ENCODE assay signal across 8 cellular contexts in the genomic region with DNA sequence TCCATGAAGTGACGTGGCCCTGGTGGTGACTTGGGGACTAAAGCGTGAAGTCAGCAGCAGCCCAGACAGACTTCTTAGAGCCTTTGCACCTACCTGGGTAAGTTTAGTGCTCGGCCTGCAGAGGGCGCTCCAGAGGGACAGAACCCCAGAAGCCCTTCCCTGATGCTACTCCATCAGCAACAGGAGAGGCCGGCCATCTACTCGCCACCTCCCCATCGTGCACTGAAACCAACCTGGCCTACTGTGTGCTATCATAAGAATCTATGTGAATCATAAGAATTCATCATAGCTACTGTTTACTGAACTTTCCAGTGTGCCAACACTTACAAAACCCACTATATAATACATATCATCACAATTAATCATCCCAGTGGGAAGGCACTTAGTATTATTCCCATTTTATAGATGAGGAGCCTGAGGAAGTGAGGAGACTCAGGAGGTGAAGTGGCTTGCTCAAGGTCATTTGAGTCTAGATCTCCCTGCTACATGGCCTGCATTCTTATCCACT. TPM values are rescaled to one million over a fixed set of nuclear protein-coding genes. Genes with fewer than 3 reads are reported as not detected.
DNase-seq lines count a peak whose midpoint lies in the region; TF ChIP-seq lines count a peak whose summit lies in the region.

No MANE protein-coding gene starts in this region.

- TF ChIP-seq EP300 in esophagus muscularis mucosa (IDR thresholded peaks at IDR 0.05) (no peak), tibial nerve (IDR thresholded peaks at IDR 0.05) (no peak)

- DNase-seq in SK-MEL-5 (ENCODE audit: low read depth, low spot score), result peak; percentile 65
- no peak for DNase-seq in esophagus muscularis mucosa (ENCODE audit: extremely low spot score)
- peak; percentile 77 for DNase-seq in stimulated activated CD8-positive, alpha-beta memory T cell treated with anti-CD3 and anti-CD28 coated beads, Interleukin-4, amount 100 ng/mL, for 48 hours
- DNase-seq in tibial nerve (ENCODE audit: low spot score in 2 of 2), result no peak
- no peak for DNase-seq in anterior cingulate cortex (lab: John Stamatoyannopoulos, UW)
- DNase-seq in islet precursor cell, result no peak

- H3K27ac ChIP-seq in 22Rv1, result no peak overlapping the region
- peak overlapping the region in 1 of 4 donors; percentile 90 for H3K27ac ChIP-seq in esophagus muscularis mucosa (replicated peaks in 1 of 4)
- peak overlapping the region in 1 of 4 donors; percentile 97 for H3K27ac ChIP-seq in tibial nerve

- in situ Hi-C loops in SK-MEL-5 (cut with HindIII; ENCODE audit: low pct_unique_long_range_greater_than_20kb, low sequenced_read_pairs), result no loop called here

- no peaks in the 10 kb centered on the region for H3K9me3 ChIP-seq in esophagus muscularis mucosa
- H3K9me3 ChIP-seq in tibial nerve, result no peaks in the 10 kb centered on the region

- peaks cover 30 to 46% (median 36%) of the 10 kb centered on the region in 4 donors for H3K4me1 ChIP-seq in esophagus muscularis mucosa
- H3K4me1 ChIP-seq in tibial nerve, result peaks cover 0 to 51% (median 15%) of the 10 kb centered on the region in 4 donors

- TF ChIP-seq POLR2A in esophagus muscularis mucosa (IDR thresholded peaks at IDR 0.05; ENCODE audit: low read depth) (no peak), tibial nerve (IDR thresholded peaks at IDR 0.05) (no peak)

- H3K27me3 ChIP-seq in esophagus muscularis mucosa (no peaks in the 10 kb centered on the region), tibial nerve (no peaks in the 10 kb centered on the region)

- H3K4me3 ChIP-seq in esophagus muscularis mucosa (no peak overlapping the region), tibial nerve (no peak overlapping the region)

- peak; percentile 88 for TF ChIP-seq CTCF in 22Rv1 (IDR thresholded peaks at IDR 0.05)
- peak; percentile 85 for TF ChIP-seq CTCF in GM12872 (IDR thresholded peaks at IDR 0.05; ENCODE audit: insufficient read depth, low read depth, low read length)
- peak in 2 of 3 experiments; percentile 19 to 44 for TF ChIP-seq CTCF in esophagus muscularis mucosa (IDR thresholded peaks at IDR 0.05)
- peak in 2 of 5 experiments; percentile 22 to 28 for TF ChIP-seq CTCF in tibial nerve (IDR thresholded peaks at IDR 0.05)

- no peaks in the 10 kb centered on the region for H3K36me3 ChIP-seq in esophagus muscularis mucosa
- H3K36me3 ChIP-seq in tibial nerve, result no peaks in the 10 kb centered on the region

- intact Hi-C loops in esophagus muscularis mucosa (cut with DNase I), result no loop called here

- WGBS in esophagus muscularis mucosa, result 67% methylated on average over 5 of the region's 7 CpGs
- 64 to 76% methylated on average over 7 of the region's 7 CpGs for WGBS in tibial nerve, 2 donors

RNA-seq across cellular contexts. Expression of gene EDN2, which starts 7.9 kb away (rescaled TPM):
- total RNA-seq in SK-MEL-5 (2014; rRNA removed; shearing (Covaris generic)), result not detected in 2 replicates
- not detected in 2 replicates for polyA plus RNA-seq in SK-MEL-5 (2015; cell fraction: cytosol; rRNA removed)
- polyA plus RNA-seq in SK-MEL-5 (2015; cell fraction: nucleus; rRNA removed), result not detected in 2 replicates
- 1 to 10 TPM in 1 of 4 donors, under 1 TPM in 1, not detected in 2; 0.40 to 1.2 TPM for total RNA-seq in esophagus muscularis mucosa
- 1 to 10 TPM in 1 of 4 donors, under 1 TPM in 1, not detected in 2; 0.78 to 3.1 TPM for total RNA-seq in tibial nerve

Comparison
In these comparisons a context has a peak if more than half of its experiments do, and no peak if none do; other contexts are left out.
1. DNase-seq: peak in SK-MEL-5 (single experiment) and stimulated activated CD8-positive, alpha-beta memory T cell treated with anti-CD3 and anti-CD28 coated beads, Interleukin-4, amount 100 ng/mL, for 48 hours (single experiment); none in esophagus muscularis mucosa (single experiment), tibial nerve (0 of 2), anterior cingulate cortex (0 of 58) and islet precursor cell (single experiment).